In genomic region chr2:84947010-84947593, GRCh38 we compare ENCODE assay signal across 12 cellular contexts. TPM values are rescaled to one million over a fixed set of nuclear protein-coding genes. Genes with fewer than 3 reads are reported as not detected.
DNase-seq lines count a peak whose midpoint lies in the region; ATAC-seq, FAIRE-seq and TF ChIP-seq lines count a peak whose summit lies in the region.
"Had no signal": no experiment of that assay in that cellular context is flagged by ENCODE, and none has a peak within 500 bp of the region (broad histone marks: within the 10 kb centered on the region; RNA-seq: fewer than 3 reads in every experiment).

No MANE protein-coding gene starts in this region.

- peak overlapping the region; percentile 44; the same call in 1 of the 2 replicates for H3K4me3 ChIP-seq in Karpas-422 (ENCODE audit: low read length)
- no peak overlapping the region for H3K4me3 ChIP-seq in astrocyte (ENCODE audit: insufficient read depth, low read depth, low read length)
- no peak overlapping the region for H3K4me3 ChIP-seq in mesendoderm (ENCODE audit: low read length)
- H3K4me3 ChIP-seq: mucosa of descending colon had no signal

- H2BK15ac ChIP-seq in mesendoderm (replicated peaks; ENCODE audit: low read depth), result no peak overlapping the region

- 100% methylated on average over 1 of the region's 10 CpGs for WGBS in mesendoderm (ENCODE audit: extremely low coverage, insufficient coverage, low lambda C conversion rate)

- H3K36me3 ChIP-seq in Karpas-422 (ENCODE audit: insufficient read depth, low read length) (no peaks in the 10 kb centered on the region), astrocyte (ENCODE audit: insufficient read depth, low read length) (no peaks in the 10 kb centered on the region), mesendoderm (ENCODE audit: control insufficient read depth, insufficient read depth, low read length) (no peaks in the 10 kb centered on the region)

- H3K79me1 ChIP-seq in mesendoderm (ENCODE audit: low read length), result no peaks in the 10 kb centered on the region

- H3K9me3 ChIP-seq in Karpas-422 (ENCODE audit: low read length) (no peaks in the 10 kb centered on the region), astrocyte (ENCODE audit: insufficient read depth, low read depth, low read length) (no peaks in the 10 kb centered on the region)
- H3K9me3 ChIP-seq: mucosa of descending colon had no signal

- H2BK5ac ChIP-seq in mesendoderm (ENCODE audit: low read length), result no peak overlapping the region

- no peak overlapping the region for H2AK5ac ChIP-seq in mesendoderm (ENCODE audit: low read length)

- peak overlapping the region; percentile 97 for H2AFZ ChIP-seq in Karpas-422 (ENCODE audit: low read length)
- H2AFZ ChIP-seq in astrocyte (ENCODE audit: low read depth, low read length), result no peak overlapping the region

- H3K18ac ChIP-seq in mesendoderm (ENCODE audit: low read length), result no peak overlapping the region

- DNase-seq in Calu3 (no peak), Karpas-422 (no peak), astrocyte (ENCODE audit: low read depth) (no peak), CD1c-positive myeloid dendritic cell (ENCODE audit: extremely low spot score) (no peak), mesendoderm (no peak), NCI-H187 treated with DMSO at 0.1 percent for 48 hours (lab: John Stamatoyannopoulos, UW) (no peak)
- no peak for DNase-seq in natural killer cell treated with Interleukin-12 subunit alpha and Interleukin-12 subunit beta and Interleukin-15 and Interleukin-18, amount 100 ng/mL, for 72 hours (ENCODE audit: low spot score)
- DNase-seq: cerebellar nuclear complex, H9, NCI-H2081 had no signal

- H3K4me1 ChIP-seq in Karpas-422 (ENCODE audit: low read length), result peaks cover 30% of the 10 kb centered on the region
- peaks cover 16% of the 10 kb centered on the region for H3K4me1 ChIP-seq in astrocyte (ENCODE audit: insufficient read depth, low read length)
- H3K4me1 ChIP-seq in mesendoderm (ENCODE audit: control insufficient read depth, low read depth, low read length), result peaks cover 2% of the 10 kb centered on the region

- no peak overlapping the region for H3K56ac ChIP-seq in mesendoderm (ENCODE audit: low read length)

- no peaks in the 10 kb centered on the region for H3K79me2 ChIP-seq in Karpas-422 (ENCODE audit: low read length)
- no peaks in the 10 kb centered on the region for H3K79me2 ChIP-seq in astrocyte (ENCODE audit: insufficient read depth, low read length)
- H3K79me2 ChIP-seq in mesendoderm (ENCODE audit: control insufficient read depth, insufficient read depth, low read length), result no peaks in the 10 kb centered on the region

- no peak overlapping the region for H3K23ac ChIP-seq in mesendoderm (ENCODE audit: low read length)

- ATAC-seq in natural killer cell treated with Interleukin-12 subunit alpha and Interleukin-12 subunit beta and Interleukin-15 and Interleukin-18, amount 100 ng/mL, for 72 hours, result no peak

- no peak overlapping the region for H3K4me3 Mint-ChIP-seq in Calu3 (ENCODE audit: low read depth, unreplicated experiment)
- H3K4me3 Mint-ChIP-seq in astrocyte (ENCODE audit: unreplicated experiment), result no peak overlapping the region
- H3K4me3 Mint-ChIP-seq in natural killer cell treated with Interleukin-12 subunit alpha and Interleukin-12 subunit beta and Interleukin-15 and Interleukin-18, amount 100 ng/mL, for 72 hours, result peak overlapping the region; percentile 68
- H3K4me3 Mint-ChIP-seq: H9 had no signal

- H4K20me1 ChIP-seq in Karpas-422 (ENCODE audit: insufficient read depth, low read depth, low read length) (no peaks in the 10 kb centered on the region), astrocyte (ENCODE audit: insufficient read depth, low read length) (no peaks in the 10 kb centered on the region)

- no peak overlapping the region for H4K8ac ChIP-seq in mesendoderm (ENCODE audit: low read depth, low read length)

- H3K4me1 Mint-ChIP-seq in Calu3 (ENCODE audit: low read depth, unreplicated experiment) (peaks cover 31% of the 10 kb centered on the region), astrocyte (ENCODE audit: low read depth, unreplicated experiment) (peaks cover 8% of the 10 kb centered on the region)
- H3K4me1 Mint-ChIP-seq in natural killer cell treated with Interleukin-12 subunit alpha and Interleukin-12 subunit beta and Interleukin-15 and Interleukin-18, amount 100 ng/mL, for 72 hours (ENCODE audit: low read depth in 2 of 2), result peaks cover 25 to 30% of the 10 kb centered on the region in 2 donors

- no peaks in the 10 kb centered on the region for H3K27me3 ChIP-seq in Karpas-422 (ENCODE audit: low read length)
- H3K27me3 ChIP-seq in astrocyte (ENCODE audit: insufficient read depth, low read length), result no peaks in the 10 kb centered on the region
- H3K27me3 ChIP-seq in mesendoderm (ENCODE audit: insufficient read depth, low read length, poor library complexity), result no peaks in the 10 kb centered on the region

- H3K9me2 ChIP-seq in Karpas-422 (replicated peaks; ENCODE audit: insufficient read depth, low read length), result no peaks in the 10 kb centered on the region

- H3K36me3 Mint-ChIP-seq in Calu3 (ENCODE audit: insufficient read depth, unreplicated experiment), result peaks cover 13% of the 10 kb centered on the region
- H3K36me3 Mint-ChIP-seq in astrocyte (ENCODE audit: low read depth, unreplicated experiment), result no peaks in the 10 kb centered on the region
- no peaks in the 10 kb centered on the region for H3K36me3 Mint-ChIP-seq in natural killer cell treated with Interleukin-12 subunit alpha and Interleukin-12 subunit beta and Interleukin-15 and Interleukin-18, amount 100 ng/mL, for 72 hours

- H3K9ac ChIP-seq in Karpas-422 (ENCODE audit: low read length) (peak overlapping the region; percentile 56), astrocyte (ENCODE audit: low read length) (peak overlapping the region; percentile 71), mesendoderm (ENCODE audit: low read length) (no peak overlapping the region)
- H3K9ac ChIP-seq: KMS-11 had no signal

- H3K27ac ChIP-seq in Karpas-422 (ENCODE audit: low read length), result peak overlapping the region; percentile 79
- H3K27ac ChIP-seq in astrocyte (ENCODE audit: low read depth, low read length), result peak overlapping the region; percentile 87
- no peak overlapping the region for H3K27ac ChIP-seq in mesendoderm (ENCODE audit: low read depth, low read length)

- H3K4ac ChIP-seq in mesendoderm (ENCODE audit: low read depth, low read length), result no peak overlapping the region

- peak overlapping the region; percentile 60 for H3K4me2 ChIP-seq in Karpas-422 (ENCODE audit: low read depth, low read length, poor library complexity, severe bottlenecking)
- H3K4me2 ChIP-seq in astrocyte (ENCODE audit: low read length), result peak overlapping the region; percentile 78
- no peak overlapping the region for H3K4me2 ChIP-seq in mesendoderm (ENCODE audit: low read length)
- H3K4me2 ChIP-seq: KMS-11 had no signal

- intact Hi-C loops in Calu3 (cut with micrococcal nuclease; ENCODE audit: unreplicated experiment), result no loop called here

- H2BK120ac ChIP-seq in mesendoderm (ENCODE audit: low read depth, low read length), result no peak overlapping the region

- no TSS peak for BruUV-seq in Calu3 (replicated peaks; lab: Mats Ljungman, UMichigan)

- H3K27me3 Mint-ChIP-seq in Calu3 (ENCODE audit: unreplicated experiment) (no peaks in the 10 kb centered on the region), astrocyte (ENCODE audit: low read depth, unreplicated experiment) (no peaks in the 10 kb centered on the region)
- no peaks in the 10 kb centered on the region for H3K27me3 Mint-ChIP-seq in natural killer cell treated with Interleukin-12 subunit alpha and Interleukin-12 subunit beta and Interleukin-15 and Interleukin-18, amount 100 ng/mL, for 72 hours

- H3K27ac Mint-ChIP-seq in Calu3 (ENCODE audit: unreplicated experiment) (peak overlapping the region; percentile 95), astrocyte (ENCODE audit: unreplicated experiment) (peak overlapping the region; percentile 60)
- H3K27ac Mint-ChIP-seq in natural killer cell treated with Interleukin-12 subunit alpha and Interleukin-12 subunit beta and Interleukin-15 and Interleukin-18, amount 100 ng/mL, for 72 hours, result peak overlapping the region; percentile 86 to 88

- TF ChIP-seq CTCF in Calu3 (IDR thresholded peaks at IDR 0.05; ENCODE audit: unreplicated experiment), result no peak
- TF ChIP-seq CTCF in astrocyte (IDR thresholded peaks at IDR 0.05; ENCODE audit: insufficient read depth, low read depth, low read length), result no peak

- no peak overlapping the region for H4K5ac ChIP-seq in mesendoderm (ENCODE audit: low read length)

- FAIRE-seq in astrocyte (lab: Jason Lieb, UNC), result no peak

- H3K9me3 Mint-ChIP-seq in Calu3 (ENCODE audit: low read depth, unreplicated experiment) (no peaks in the 10 kb centered on the region), astrocyte (ENCODE audit: unreplicated experiment) (no peaks in the 10 kb centered on the region)
- H3K9me3 Mint-ChIP-seq in natural killer cell treated with Interleukin-12 subunit alpha and Interleukin-12 subunit beta and Interleukin-15 and Interleukin-18, amount 100 ng/mL, for 72 hours, result no peaks in the 10 kb centered on the region
- H3K9me3 Mint-ChIP-seq: H9 had no signal

- CTCF ChIA-PET in Calu3 (lab: Charles Lee), result interaction anchor here (1.0 to 3.1 kb wide), 7 partner anchors 11 to 353 kb away, joined by 3 to 26 read pairs (median 4); no protein-coding TSS in a partner anchor

RNA-seq across cellular contexts. Expression of gene KCMF1, which starts 23.9 kb away (rescaled TPM):
- total RNA-seq in Calu3 (2022), result 68.0 and 69.8 TPM in 2 replicates
- total RNA-seq in Karpas-422 (2014; rRNA removed; shearing (Covaris generic); ENCODE audit: low replicate concordance), result 80.7 and 104 TPM in 2 replicates
- total RNA-seq in astrocyte, result 90.8 and 105 TPM in 2 replicates
- total RNA-seq in natural killer cell treated with Interleukin-12 subunit alpha and Interleukin-12 subunit beta and Interleukin-15 and Interleukin-18, amount 100 ng/mL, for 72 hours, result 100 to 1,000 TPM in 1 of 2 donors, 10 to 100 TPM in 1; 96.1 to 117 TPM
- polyA plus RNA-seq in mesendoderm (2013, experiment 1 of 2), result 63.4 TPM
- 66.6 TPM for polyA plus RNA-seq in mesendoderm (2013, experiment 2 of 2)

RNA-seq across cellular contexts. Expression of gene TMSB10, which starts 41.6 kb away (rescaled TPM):
- total RNA-seq in Calu3 (2022) (1,316 and 1,437 TPM in 2 replicates), astrocyte (2,866 and 3,439 TPM in 2 replicates)
- 1,287 and 3,084 TPM in 2 replicates for total RNA-seq in Karpas-422 (2014; rRNA removed; shearing (Covaris generic); ENCODE audit: low replicate concordance)
- 1,000 to 10,000 TPM; 1,502 to 3,073 TPM for total RNA-seq in natural killer cell treated with Interleukin-12 subunit alpha and Interleukin-12 subunit beta and Interleukin-15 and Interleukin-18, amount 100 ng/mL, for 72 hours
- polyA plus RNA-seq in mesendoderm (2013, experiment 1 of 2), result 1,538 TPM
- polyA plus RNA-seq in mesendoderm (2013, experiment 2 of 2), result 1,586 TPM
